9 cellular contexts compared by ENCODE assay signal in genomic region chr6:25035451-25036435, GRCh38.
DNase-seq lines count a peak whose midpoint lies in the region; ATAC-seq and TF ChIP-seq lines count a peak whose summit lies in the region.
"Had no signal": no experiment of that assay in that cellular context is flagged by ENCODE, and none has a peak within 500 bp of the region (broad histone marks: within the 10 kb centered on the region; RNA-seq: fewer than 3 reads in every experiment).

No MANE protein-coding gene starts in this region.

- intact Hi-C loops in esophagus squamous epithelium (cut with DNase I): no loop called here

- H3K36me3 ChIP-seq in esophagus squamous epithelium (no peaks in the 10 kb centered on the region), stomach smooth muscle (ENCODE audit: control insufficient read depth in 2 of 2, insufficient read depth in 2 of 2, low read length in 2 of 2) (no peaks in the 10 kb centered on the region)

- peaks cover 9% of the 10 kb centered on the region for H3K36me3 Mint-ChIP-seq in activated CD4-positive, alpha-beta T cell treated with anti-CD3 and anti-CD28 coated beads, Interleukin-2, amount 10 ng/mL, durations not matched to agents 7 days and 5 days (ENCODE audit: low read depth)

- no peak for TF ChIP-seq CTCF in esophagus squamous epithelium (IDR thresholded peaks at IDR 0.05)

- peaks cover 66% of the 10 kb centered on the region for H3K4me1 Mint-ChIP-seq in activated CD4-positive, alpha-beta T cell treated with anti-CD3 and anti-CD28 coated beads, Interleukin-2, amount 10 ng/mL, durations not matched to agents 7 days and 5 days

- no peaks in the 10 kb centered on the region for H3K27me3 ChIP-seq in esophagus squamous epithelium
- H3K27me3 ChIP-seq in stomach smooth muscle (ENCODE audit: control insufficient read depth in 1 of 2, insufficient read depth in 2 of 2, low read length in 2 of 2): no peaks in the 10 kb centered on the region

- no peak for TF ChIP-seq POLR2A in esophagus squamous epithelium (IDR thresholded peaks at IDR 0.05)

- POLR2A ChIA-PET in activated CD4-positive, alpha-beta T cell treated with anti-CD3 and anti-CD28 coated beads, Interleukin-2, amount 10 ng/mL, durations not matched to agents 7 days and 5 days (lab: Charles Lee): no interaction called here

- ATAC-seq in GM21515 (IDR thresholded peaks at IDR 0.05; ENCODE audit: unreplicated experiment): no peak

- WGBS in esophagus squamous epithelium, 2 donors: 63 to 72% methylated on average over 16 of the region's 17 CpGs

- H3K4me3 ChIP-seq in esophagus squamous epithelium (peak overlapping the region in 2 of 4 donors; percentile 6 to 47), stomach smooth muscle (ENCODE audit: low read length in 2 of 2) (peak overlapping the region in 1 of 2 donors; percentile 40)

- no peaks in the 10 kb centered on the region for H3K27me3 Mint-ChIP-seq in activated CD4-positive, alpha-beta T cell treated with anti-CD3 and anti-CD28 coated beads, Interleukin-2, amount 10 ng/mL, durations not matched to agents 7 days and 5 days

- H3K27ac ChIP-seq in esophagus squamous epithelium: peak overlapping the region; percentile 12 to 51 (median 30)
- peak overlapping the region; percentile 41 for H3K27ac ChIP-seq in stomach smooth muscle (ENCODE audit: low read length)

- peak overlapping the region; percentile 72 for H3K4me3 Mint-ChIP-seq in activated CD4-positive, alpha-beta T cell treated with anti-CD3 and anti-CD28 coated beads, Interleukin-2, amount 10 ng/mL, durations not matched to agents 7 days and 5 days

- peak; percentile 24 for DNase-seq in activated CD4-positive, alpha-beta T cell treated with anti-CD3 and anti-CD28 coated beads, Interleukin-2, amount 10 ng/mL, durations not matched to agents 7 days and 5 days
- DNase-seq in activated CD4-positive, alpha-beta T cell treated with anti-CD3 and anti-CD28 coated beads, Interleukin-2, amount 50 U/mL, for 1 hour: no peak
- DNase-seq in NOMO-1 treated with DMSO at 0.1 percent for 48 hours (lab: John Stamatoyannopoulos, UW; ENCODE audit: unreplicated experiment) (peak; percentile 30), esophagus squamous epithelium (lab: John Stamatoyannopoulos, UW) (no peak), NCI-H1930 (lab: John Stamatoyannopoulos, UW) (no peak), iPS-NIHi7 (ENCODE audit: extremely low spot score) (no peak)
- DNase-seq: KG1 had no signal

- H3K4me1 ChIP-seq in esophagus squamous epithelium: peaks cover 0 to 18% (median 0%) of the 10 kb centered on the region in 3 donors
- H3K4me1 ChIP-seq in stomach smooth muscle (ENCODE audit: control insufficient read depth, insufficient read depth, low read length): peaks cover 4% of the 10 kb centered on the region

- peak overlapping the region; percentile 89 for H3K27ac Mint-ChIP-seq in activated CD4-positive, alpha-beta T cell treated with anti-CD3 and anti-CD28 coated beads, Interleukin-2, amount 10 ng/mL, durations not matched to agents 7 days and 5 days

- H3K9me3 Mint-ChIP-seq in activated CD4-positive, alpha-beta T cell treated with anti-CD3 and anti-CD28 coated beads, Interleukin-2, amount 10 ng/mL, durations not matched to agents 7 days and 5 days: peaks cover 5% of the 10 kb centered on the region

- CTCF ChIA-PET in activated CD4-positive, alpha-beta T cell treated with anti-CD3 and anti-CD28 coated beads, Interleukin-2, amount 10 ng/mL, durations not matched to agents 7 days and 5 days (lab: Charles Lee): interaction anchor here (0.6 to 6.6 kb wide), 16 partner anchors 8 to 195 kb away, joined by 3 to 68 read pairs (median 4); no protein-coding TSS in a partner anchor

- H3K9me3 ChIP-seq in esophagus squamous epithelium (no peaks in the 10 kb centered on the region), stomach smooth muscle (ENCODE audit: control insufficient read depth in 2 of 2, low read length in 2 of 2) (peaks cover 0 to 2% of the 10 kb centered on the region in 2 donors)

- no peak overlapping the region for H3K9ac ChIP-seq in stomach smooth muscle (ENCODE audit: low read length in 2 of 2)

Comparison
In these comparisons a context has a peak if more than half of its experiments do, and no peak if none do; other contexts are left out.
1. DNase-seq: peak in activated CD4-positive, alpha-beta T cell treated with anti-CD3 and anti-CD28 coated beads, Interleukin-2, amount 10 ng/mL, durations not matched to agents 7 days and 5 days (single experiment) and NOMO-1 treated with DMSO at 0.1 percent for 48 hours (single experiment); none in activated CD4-positive, alpha-beta T cell treated with anti-CD3 and anti-CD28 coated beads, Interleukin-2, amount 50 U/mL, for 1 hour (single experiment), esophagus squamous epithelium (single experiment), NCI-H1930 (0 of 2) and iPS-NIHi7 (single experiment).